Comparison of ENCODE assay signal across 1 cellular context in the genomic region with DNA sequence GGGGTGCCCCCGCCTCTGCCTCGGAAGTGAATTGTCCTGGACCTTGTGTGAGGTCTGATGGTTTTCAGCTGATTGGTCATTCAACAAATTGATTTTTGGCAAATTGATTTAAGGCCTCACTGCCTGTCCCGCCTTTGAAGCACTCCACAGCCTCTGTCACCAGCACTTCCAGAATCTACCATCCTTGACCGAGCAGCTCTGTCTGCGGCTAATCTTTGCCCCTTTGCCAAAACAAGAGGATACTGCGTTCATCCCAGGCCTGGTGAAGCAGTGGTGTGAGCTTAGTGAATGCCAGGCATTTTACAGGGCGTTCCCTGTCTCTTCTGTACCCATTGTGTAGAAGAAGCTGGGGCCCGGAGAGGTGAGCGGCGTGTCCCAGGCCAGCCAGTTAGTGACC.
TF ChIP-seq lines count a peak whose summit lies in the region.

No MANE protein-coding gene starts in this region.

TF ChIP-seq in H1, 55 proteins besides CTCF, POLR2A, EP300 and RAD21:
- TF ChIP-seq ATF2 (IDR thresholded peaks at IDR 0.05; ENCODE audit: low read length), result no peak
- TF ChIP-seq GABPA (IDR thresholded peaks at IDR 0.05; ENCODE audit: borderline replicate concordance, insufficient read depth, low read length), result no peak
- no peak for TF ChIP-seq POU5F1 (IDR thresholded peaks at IDR 0.05; ENCODE audit: low read depth, low read length)
- no peak for TF ChIP-seq ATF3 (IDR thresholded peaks at IDR 0.05; ENCODE audit: insufficient read depth, low read depth, low read length)
- TF ChIP-seq BCL11A (IDR thresholded peaks at IDR 0.05; ENCODE audit: low read depth in 2 of 2, low read length in 2 of 2), result no peak
- no peak for TF ChIP-seq TAF1 (IDR thresholded peaks at IDR 0.05; ENCODE audit: low read depth, low read length)
- no peak for TF ChIP-seq EGR1 (IDR thresholded peaks at IDR 0.05; ENCODE audit: borderline replicate concordance, low read depth, low read length)
- TF ChIP-seq HDAC2 (IDR thresholded peaks at IDR 0.05; ENCODE audit: borderline replicate concordance in 1 of 2, low read depth in 2 of 2, low read length in 2 of 2), result no peak
- no peak for TF ChIP-seq SAP30 (IDR thresholded peaks at IDR 0.05; ENCODE audit: insufficient read depth, insufficient replicate concordance, low read length)
